9 cellular contexts compared by ENCODE assay signal in the genomic region with DNA sequence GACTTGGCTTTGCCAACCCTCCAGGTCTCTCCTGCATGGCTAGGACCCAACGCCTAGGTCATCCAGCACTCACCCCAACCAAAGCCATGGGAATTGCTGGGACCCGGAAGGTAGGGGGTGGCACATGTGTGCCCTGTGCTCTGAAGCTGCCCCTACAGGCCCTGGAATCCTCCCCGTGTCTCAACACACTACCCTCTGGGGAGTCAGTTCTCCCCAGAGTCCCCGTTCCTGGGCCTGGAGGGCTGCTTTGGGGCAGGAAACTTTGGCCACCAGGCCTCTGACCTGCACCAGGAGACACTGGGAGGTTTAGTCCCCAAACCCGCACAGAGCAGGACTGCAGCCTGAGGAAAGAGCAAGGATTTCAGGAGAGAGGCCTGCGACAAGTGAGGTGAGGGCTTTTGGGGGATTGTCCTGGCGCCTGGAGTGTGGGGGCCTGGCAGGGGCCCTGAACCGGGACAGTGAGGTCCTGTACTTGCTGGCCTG. TPM values are rescaled to one million over a fixed set of nuclear protein-coding genes. Genes with fewer than 3 reads are reported as not detected.
A peak's percentile ranks its signal among the peaks of the same experiment; 100 is the strongest.
DNase-seq lines count a peak whose midpoint lies in the region; ATAC-seq and TF ChIP-seq lines count a peak whose summit lies in the region.
"Had no signal": no experiment of that assay in that cellular context is flagged by ENCODE, and none has a peak within 500 bp of the region (broad histone marks: within the 10 kb centered on the region; RNA-seq: fewer than 3 reads in every experiment).

No MANE protein-coding gene starts in this region.

- peaks cover 12% of the 10 kb centered on the region for H3K36me3 Mint-ChIP-seq in CD4-positive, CD25-positive, alpha-beta regulatory T cell
- peaks cover 7% of the 10 kb centered on the region for H3K36me3 Mint-ChIP-seq in nephron progenitor cell (ENCODE audit: low read depth)

- peaks cover 69% of the 10 kb centered on the region for H3K4me1 ChIP-seq in CD4-positive, CD25-positive, alpha-beta regulatory T cell (ENCODE audit: control insufficient read depth, insufficient read depth, low read length, poor library complexity, severe bottlenecking)

- no peaks in the 10 kb centered on the region for H3K36me3 ChIP-seq in CD4-positive, CD25-positive, alpha-beta regulatory T cell (ENCODE audit: control insufficient read depth, insufficient read depth, low read length)

- TF ChIP-seq CTCF in dorsolateral prefrontal cortex (IDR thresholded peaks at IDR 0.05 in 54 of 56, conservative IDR thresholded peaks at IDR 0.05 in 2 of 56; ENCODE audit: low read depth in 1 of 56, partially characterized antibody in 56 of 56) (no peak), nephron progenitor cell (IDR thresholded peaks at IDR 0.05) (no peak)

- peak overlapping the region; percentile 97 to 100 (median 97) for H3K27ac Mint-ChIP-seq in CD4-positive, CD25-positive, alpha-beta regulatory T cell
- peak overlapping the region; percentile 98 for H3K27ac Mint-ChIP-seq in nephron progenitor cell

- peaks cover 13 to 59% (median 32%) of the 10 kb centered on the region in 4 donors for H3K4me1 Mint-ChIP-seq in CD4-positive, CD25-positive, alpha-beta regulatory T cell
- H3K4me1 Mint-ChIP-seq in nephron progenitor cell = peaks cover 71% of the 10 kb centered on the region

- DNase-seq in CD4-positive, CD25-positive, alpha-beta regulatory T cell = no peak
- DNase-seq in KG1 (lab: John Stamatoyannopoulos, UW) (peak; percentile 63), dorsolateral prefrontal cortex (no peak), nephron progenitor cell (no peak)
- no peak for DNase-seq in central memory CD4-positive, alpha-beta T cell
- DNase-seq in stimulated activated CD4-positive, alpha-beta T cell treated with anti-CD3 and anti-CD28 coated beads, Interleukin-4, amount 100 ng/mL, for 4 hours = no peak

- peak overlapping the region; percentile 84 for H3K27ac ChIP-seq in CD4-positive, CD25-positive, alpha-beta regulatory T cell (ENCODE audit: insufficient read depth, low read length, poor library complexity, severe bottlenecking)
- H3K27ac ChIP-seq in dorsolateral prefrontal cortex = peak overlapping the region in 57 of 59 donors; percentile 8 to 90 (median 74)
- H3K27ac ChIP-seq: epithelial cell of prostate had no signal

- H3K9me3 ChIP-seq in CD4-positive, CD25-positive, alpha-beta regulatory T cell (ENCODE audit: control insufficient read depth in 2 of 2, low read length in 2 of 2) = no peaks in the 10 kb centered on the region

- ATAC-seq in CD4-positive, CD25-positive, alpha-beta regulatory T cell (ENCODE audit: low read depth in 2 of 2) = no peak
- ATAC-seq in GM18517 (IDR thresholded peaks at IDR 0.05; ENCODE audit: unreplicated experiment) (no peak), HG03135 (IDR thresholded peaks at IDR 0.05; ENCODE audit: unreplicated experiment) (no peak)

- peak overlapping the region; percentile 93 to 100 (median 98) for H3K4me3 Mint-ChIP-seq in CD4-positive, CD25-positive, alpha-beta regulatory T cell
- peak overlapping the region; percentile 91 for H3K4me3 Mint-ChIP-seq in nephron progenitor cell

- H3K4me3 ChIP-seq in CD4-positive, CD25-positive, alpha-beta regulatory T cell (ENCODE audit: low read depth, low read length) = peak overlapping the region; percentile 93
- H3K4me3 ChIP-seq in dorsolateral prefrontal cortex = peak overlapping the region in 39 of 59 donors; percentile 3 to 66 (median 53)

- no peaks in the 10 kb centered on the region for H3K27me3 ChIP-seq in CD4-positive, CD25-positive, alpha-beta regulatory T cell (ENCODE audit: control insufficient read depth, insufficient read depth, low read length)
- peaks cover 0 to 42% (median 25%) of the 10 kb centered on the region in 45 donors for H3K27me3 ChIP-seq in dorsolateral prefrontal cortex

- H3K27me3 Mint-ChIP-seq in CD4-positive, CD25-positive, alpha-beta regulatory T cell = peaks cover 20% of the 10 kb centered on the region
- H3K27me3 Mint-ChIP-seq in nephron progenitor cell (ENCODE audit: low read depth, poor library complexity) = no peaks in the 10 kb centered on the region

- peaks cover 0 to 1% (median 0%) of the 10 kb centered on the region in 7 donors for H3K9me3 Mint-ChIP-seq in CD4-positive, CD25-positive, alpha-beta regulatory T cell
- H3K9me3 Mint-ChIP-seq in nephron progenitor cell = no peaks in the 10 kb centered on the region

- intact Hi-C loops in dorsolateral prefrontal cortex (cut with DNase I) = no loop called here

RNA-seq across cellular contexts. Expression of a gene that starts 0.5 kb away (rescaled TPM):
- 320 TPM for total RNA-seq in CD4-positive, CD25-positive, alpha-beta regulatory T cell
- 1,000 to 10,000 TPM; 1,249 to 1,544 (median 1,415) TPM for polyA plus RNA-seq in CD4-positive, CD25-positive, alpha-beta regulatory T cell
- total RNA-seq in dorsolateral prefrontal cortex = 100 to 1,000 TPM in 23 of 120 experiments, 10 to 100 TPM in 97; 19.2 to 217 (median 70.2) TPM

RNA-seq across cellular contexts. Expression of a gene that starts 5.7 kb away (rescaled TPM):
- total RNA-seq in CD4-positive, CD25-positive, alpha-beta regulatory T cell = 376 TPM
- 1,000 to 10,000 TPM; 1,701 to 2,097 (median 1,858) TPM for polyA plus RNA-seq in CD4-positive, CD25-positive, alpha-beta regulatory T cell
- 100 to 1,000 TPM in 70 of 120 experiments, 10 to 100 TPM in 50; 21.6 to 340 (median 114) TPM for total RNA-seq in dorsolateral prefrontal cortex

RNA-seq across cellular contexts. Expression of a gene that starts 7.3 kb away (rescaled TPM):
- 6.7 TPM for total RNA-seq in CD4-positive, CD25-positive, alpha-beta regulatory T cell
- polyA plus RNA-seq in CD4-positive, CD25-positive, alpha-beta regulatory T cell = 10 to 100 TPM in 2 of 4 donors, 1 to 10 TPM in 2; 3.5 to 94.8 (median 42.6) TPM
- 100 to 1,000 TPM in 115 of 120 experiments, 10 to 100 TPM in 5; 78.3 to 905 (median 216) TPM for total RNA-seq in dorsolateral prefrontal cortex

RNA-seq across cellular contexts. Expression of a gene that starts 14.0 kb away (rescaled TPM):
- total RNA-seq in CD4-positive, CD25-positive, alpha-beta regulatory T cell = not detected
- polyA plus RNA-seq in CD4-positive, CD25-positive, alpha-beta regulatory T cell = not detected
- total RNA-seq in dorsolateral prefrontal cortex = under 1 TPM in 1 of 120 experiments, not detected in 119; 0.76 TPM

RNA-seq across cellular contexts. Expression of a gene that starts 24.4 kb away (rescaled TPM):
- total RNA-seq in CD4-positive, CD25-positive, alpha-beta regulatory T cell = 188 TPM
- polyA plus RNA-seq in CD4-positive, CD25-positive, alpha-beta regulatory T cell = 1 to 10 TPM; 1.5 to 2.9 (median 2.5) TPM
- 10 to 100 TPM in 62 of 120 experiments, 1 to 10 TPM in 58; 2.7 to 23.2 (median 10.1) TPM for total RNA-seq in dorsolateral prefrontal cortex

Comparison
In these comparisons a context has a peak if more than half of its experiments do, and no peak if none do; other contexts are left out.
1. RNA of a gene that starts 7.3 kb away (total RNA-seq): 78.3 to 905 TPM in dorsolateral prefrontal cortex; 6.7 TPM in CD4-positive, CD25-positive, alpha-beta regulatory T cell (single experiment); every median in the first group is over 10 times any median in the second.